In genomic region chr17:67666028-67666427, GRCh38 we compare ENCODE assay signal across 22 cellular contexts. TPM values are rescaled to one million over a fixed set of nuclear protein-coding genes. Genes with fewer than 3 reads are reported as not detected.
DNase-seq lines count a peak whose midpoint lies in the region; ATAC-seq, FAIRE-seq and TF ChIP-seq lines count a peak whose summit lies in the region.
"Had no signal": no experiment of that assay in that cellular context is flagged by ENCODE, and none has a peak within 500 bp of the region (broad histone marks: within the 10 kb centered on the region; RNA-seq: fewer than 3 reads in every experiment).

No MANE protein-coding gene starts in this region.

- TF ChIP-seq EP300 in K562 (IDR thresholded peaks at IDR 0.05; ENCODE audit: low read length) = no peak

- H3K36me3 ChIP-seq in K562 (ENCODE audit: control insufficient read depth, insufficient read depth, low read length) = no peaks in the 10 kb centered on the region
- H3K36me3 ChIP-seq: HAP-1 had no signal

- no peaks in the 10 kb centered on the region for H3K27me3 Mint-ChIP-seq in activated T-cell treated with anti-CD3 and anti-CD28 coated beads, Interleukin-2, amount 50 U/mL, for 24 hours
- no peaks in the 10 kb centered on the region for H3K27me3 Mint-ChIP-seq in CD4-positive, alpha-beta T cell
- H3K27me3 Mint-ChIP-seq in T-helper 17 cell = no peaks in the 10 kb centered on the region
- H3K27me3 Mint-ChIP-seq: CD8-positive, alpha-beta memory T cell had no signal

- no peaks in the 10 kb centered on the region for H3K4me1 ChIP-seq in K562 (replicated peaks in 1 of 2; ENCODE audit: control insufficient read depth in 2 of 2, insufficient read depth in 2 of 2, low read length in 2 of 2)
- H3K4me1 ChIP-seq: A549, HAP-1 had no signal

- no peak for DNase-seq in activated T-cell treated with anti-CD3 and anti-CD28 coated beads, Interleukin-2, amount 50 U/mL, for 24 hours
- no peak for DNase-seq in activated T-cell treated with anti-CD3 and anti-CD28 coated beads for 4 hours
- no peak for DNase-seq in CD4-positive, alpha-beta T cell
- DNase-seq in T-helper 17 cell = no peak
- DNase-seq in K562 (ENCODE audit: extremely low read depth in 1 of 4, low spot score in 3 of 4) = no peak
- no peak for DNase-seq in ureter (ENCODE audit: low spot score)
- DNase-seq in T1000 (lab: John Stamatoyannopoulos, UW) = no peak
- no peak for DNase-seq in hepatic stellate cell (ENCODE audit: low spot score)
- DNase-seq: AML-193; CD8-positive, alpha-beta memory T cell; COR-L47; DMS53; DND-41; EL; GM23248 had no signal

- H3K4me3 Mint-ChIP-seq in activated T-cell treated with anti-CD3 and anti-CD28 coated beads, Interleukin-2, amount 50 U/mL, for 24 hours = no peak overlapping the region
- H3K4me3 Mint-ChIP-seq in CD4-positive, alpha-beta T cell = no peak overlapping the region
- no peak overlapping the region for H3K4me3 Mint-ChIP-seq in T-helper 17 cell
- H3K4me3 Mint-ChIP-seq: CD14-positive monocyte; CD8-positive, alpha-beta memory T cell had no signal

- peaks cover 34% of the 10 kb centered on the region for H3K36me3 Mint-ChIP-seq in activated T-cell treated with anti-CD3 and anti-CD28 coated beads, Interleukin-2, amount 50 U/mL, for 24 hours (ENCODE audit: low read depth)
- peaks cover 62% of the 10 kb centered on the region for H3K36me3 Mint-ChIP-seq in CD4-positive, alpha-beta T cell (ENCODE audit: low read depth)
- H3K36me3 Mint-ChIP-seq in T-helper 17 cell (ENCODE audit: low read depth) = no peaks in the 10 kb centered on the region

- BruUV-seq in K562 (replicated peaks; lab: Mats Ljungman, UMichigan) = no TSS peak

- no peaks in the 10 kb centered on the region for H4K20me1 ChIP-seq in K562 (replicated peaks; ENCODE audit: control insufficient read depth, insufficient read depth, low read length)
- H4K20me1 ChIP-seq: BLaER1 had no signal

- H3K9me1 ChIP-seq in K562 (ENCODE audit: control insufficient read depth, insufficient read depth, low read length) = no peaks in the 10 kb centered on the region

- peaks cover 7% of the 10 kb centered on the region for H3K4me1 Mint-ChIP-seq in activated T-cell treated with anti-CD3 and anti-CD28 coated beads, Interleukin-2, amount 50 U/mL, for 24 hours (ENCODE audit: low read depth)
- peaks cover 3% of the 10 kb centered on the region for H3K4me1 Mint-ChIP-seq in CD4-positive, alpha-beta T cell (ENCODE audit: low read depth)
- peaks cover 4% of the 10 kb centered on the region for H3K4me1 Mint-ChIP-seq in T-helper 17 cell
- H3K4me1 Mint-ChIP-seq: CD14-positive monocyte had no signal

- no peak for TF ChIP-seq CTCF in CD4-positive, alpha-beta T cell (IDR thresholded peaks at IDR 0.05)
- no peak for TF ChIP-seq CTCF in K562 (IDR thresholded peaks at IDR 0.05 in 2 of 3, conservative IDR thresholded peaks at IDR 0.05 in 1 of 3; ENCODE audit: insufficient read depth in 2 of 3, low read depth in 1 of 3, low read length in 3 of 3)

- no peaks in the 10 kb centered on the region for H3K79me2 ChIP-seq in K562 (ENCODE audit: control insufficient read depth, insufficient read depth, low read length)

- H3K9me3 Mint-ChIP-seq in activated T-cell treated with anti-CD3 and anti-CD28 coated beads, Interleukin-2, amount 50 U/mL, for 24 hours = no peaks in the 10 kb centered on the region
- no peaks in the 10 kb centered on the region for H3K9me3 Mint-ChIP-seq in CD4-positive, alpha-beta T cell
- H3K9me3 Mint-ChIP-seq: CD8-positive, alpha-beta memory T cell had no signal

- POLR2A ChIA-PET in CD4-positive, alpha-beta T cell (lab: Charles Lee) = no interaction called here
- POLR2A ChIA-PET in K562 (lab: Yijun Ruan, JAX) = interaction anchor here (0.6 kb wide), 1 partner anchor 158 kb away, joined by 3 read pairs; no protein-coding TSS in a partner anchor

- H3K9ac ChIP-seq in K562 (ENCODE audit: insufficient read depth in 1 of 2, low read depth in 2 of 2, low read length in 2 of 2) = no peak overlapping the region
- H3K9ac ChIP-seq: BLaER1, GM23248 had no signal

- 0% methylated on average over 3 of the region's 4 CpGs for WGBS in K562 (ENCODE audit: insufficient coverage, low coverage, missing lambda C conversion rate)

- TF ChIP-seq RAD21 in K562 (CRISPR knock-in tag; conservative IDR thresholded peaks at IDR 0.05 in 1 of 2, IDR thresholded peaks at IDR 0.05 in 1 of 2) = no peak

- intact Hi-C loops in CD4-positive, alpha-beta T cell (cut with DNase I, micrococcal nuclease) = no loop called here
- intact Hi-C loops in K562 (cut with micrococcal nuclease) = no loop called here

- H2AFZ ChIP-seq in K562 (ENCODE audit: low read depth, low read length) = no peak overlapping the region
- H2AFZ ChIP-seq: GM23248 had no signal

- no peak overlapping the region for H3K4me3 ChIP-seq in K562
- H3K4me3 ChIP-seq: A549, BLaER1, GM12878, GM23248, HAP-1 had no signal

- H3K9me3 ChIP-seq in CD4-positive, alpha-beta T cell (ENCODE audit: control insufficient read depth, low read length) = no peaks in the 10 kb centered on the region
- H3K9me3 ChIP-seq in T-helper 17 cell (ENCODE audit: control insufficient read depth, low read length, poor library complexity, severe bottlenecking) (no peaks in the 10 kb centered on the region), K562 (replicated peaks; ENCODE audit: control insufficient read depth, insufficient read depth, low read depth, low read length) (no peaks in the 10 kb centered on the region)
- H3K9me3 ChIP-seq: A549, HAP-1 had no signal

- FAIRE-seq in K562 (lab: Jason Lieb, UNC) = no peak
- FAIRE-seq: A549, GM12878, GM18507 had no signal

- H3K27me3 ChIP-seq in CD4-positive, alpha-beta T cell (ENCODE audit: control insufficient read depth, insufficient read depth, low read length) = no peaks in the 10 kb centered on the region
- peaks cover 10 to 12% of the 10 kb centered on the region in 2 experiments; a peak in 3 of 5 replicates for H3K27me3 ChIP-seq in K562 (ENCODE audit: control insufficient read depth in 2 of 2, insufficient read depth in 2 of 2, low read length in 2 of 2)
- H3K27me3 ChIP-seq: BLaER1 had no signal

- CTCF ChIA-PET in CD4-positive, alpha-beta T cell (lab: Charles Lee) = no interaction called here
- CTCF ChIA-PET in K562 (lab: Yijun Ruan, JAX; ENCODE audit: low intra/inter-chr PET ratio) = no interaction called here

- TF ChIP-seq POLR2A in K562 (conservative IDR thresholded peaks at IDR 0.05) = no peak

- in situ Hi-C loops in K562 (cut with MboI) = no loop called here

- no peak overlapping the region for H3K4me2 ChIP-seq in K562 (ENCODE audit: insufficient read depth, low read length)
- H3K4me2 ChIP-seq: A549, BLaER1 had no signal

- no peak for ATAC-seq in CD4-positive, alpha-beta T cell (ENCODE audit: poor library complexity)
- ATAC-seq in T-helper 17 cell = no peak
- no peak for ATAC-seq in K562
- ATAC-seq: GM12878 had no signal

- peak overlapping the region; percentile 2 for H3K27ac Mint-ChIP-seq in activated T-cell treated with anti-CD3 and anti-CD28 coated beads, Interleukin-2, amount 50 U/mL, for 24 hours
- peak overlapping the region; percentile 14 for H3K27ac Mint-ChIP-seq in CD4-positive, alpha-beta T cell
- peak overlapping the region; percentile 29 for H3K27ac Mint-ChIP-seq in T-helper 17 cell

- H3K27ac ChIP-seq in CD4-positive, alpha-beta T cell (ENCODE audit: low read depth, low read length) = no peak overlapping the region
- no peak overlapping the region for H3K27ac ChIP-seq in K562 (ENCODE audit: extremely low read depth, low read depth, low read length)
- H3K27ac ChIP-seq: 22Rv1, A549, GM23248 had no signal

TF ChIP-seq in K562, 482 proteins besides CTCF, POLR2A, EP300 and RAD21:
- TF ChIP-seq ZNF121 (CRISPR knock-in tag; conservative IDR thresholded peaks at IDR 0.05) = peak; percentile 42
- TF ChIP-seq POLR2AphosphoS5 (IDR thresholded peaks at IDR 0.05; ENCODE audit: control insufficient read depth, insufficient read depth, low read depth, low read length) = no peak
TF ChIP-seq in K562: peak in this region for 1.

RNA-seq across cellular contexts. Expression of gene NOL11, which starts 51.7 kb away (rescaled TPM):
- 10 to 100 TPM; 89.1 to 91.2 TPM for total RNA-seq in CD4-positive, alpha-beta T cell
- total RNA-seq in T-helper 17 cell = 10 to 100 TPM; 51.4 to 67.8 TPM
- 110 and 219 TPM in 2 replicates for total RNA-seq in K562 (2011; cell fraction: chromatin; rRNA removed; ENCODE audit: low replicate concordance)
- 45.7 and 68.9 TPM in 2 replicates for total RNA-seq in K562 (2011; cell fraction: nucleolus; rRNA removed)
- total RNA-seq in K562 (2011; cell fraction: nucleoplasm; rRNA removed) = 71.0 and 71.3 TPM in 2 replicates
- 61.1 and 67.6 TPM in 2 replicates for total RNA-seq in K562 (2014; rRNA removed)
- 129 and 143 TPM in 2 replicates for total RNA-seq in K562 (2014; rRNA removed; fragmentation: Illumina TruSeq; extraction: Trizol)
- total RNA-seq in K562 (2015; rRNA removed; fragmentation: Illumina TruSeq; extraction: Trizol) = 113 and 129 TPM in 2 replicates
- 88.7 and 98.9 TPM in 2 replicates for total RNA-seq in K562 (2021)
- 87.8 and 121 TPM in 2 replicates for polyA plus RNA-seq in K562 (2011; rRNA removed)
- polyA plus RNA-seq in K562 (2011; cell fraction: cytosol; rRNA removed) = 21.3 and 32.5 TPM in 2 replicates
- 42.5 and 60.9 TPM in 2 replicates for polyA plus RNA-seq in K562 (2011; cell fraction: nucleus; rRNA removed)
- polyA plus RNA-seq in K562 (2012) = 46.1 and 72.4 TPM in 2 replicates
- 87.1 and 107 TPM in 2 replicates for polyA plus RNA-seq in K562 (2014; fragmentation: Illumina TruSeq; extraction: Trizol)
- 100 to 1,000 TPM; 130 to 175 TPM for polyA plus RNA-seq in K562 (2014; fragmentation: Nextera tagmentation; extraction: Ambion mirVana)
- polyA plus RNA-seq in K562 (2014; rRNA removed) = 72.2 and 75.6 TPM in 2 replicates
- 121 and 123 TPM in 2 replicates for polyA minus RNA-seq in K562 (2011; rRNA and poly(A)+ RNA removed)
- 129 and 148 TPM in 2 replicates for polyA minus RNA-seq in K562 (2011; cell fraction: cytosol; rRNA and poly(A)+ RNA removed)
- 51.0 and 77.2 TPM in 2 replicates for polyA minus RNA-seq in K562 (2011; cell fraction: nucleus; rRNA and poly(A)+ RNA removed)
- 52.0 TPM for total RNA-seq in ureter
